ENCODE assay signal across 8 cellular contexts in the genomic region with DNA sequence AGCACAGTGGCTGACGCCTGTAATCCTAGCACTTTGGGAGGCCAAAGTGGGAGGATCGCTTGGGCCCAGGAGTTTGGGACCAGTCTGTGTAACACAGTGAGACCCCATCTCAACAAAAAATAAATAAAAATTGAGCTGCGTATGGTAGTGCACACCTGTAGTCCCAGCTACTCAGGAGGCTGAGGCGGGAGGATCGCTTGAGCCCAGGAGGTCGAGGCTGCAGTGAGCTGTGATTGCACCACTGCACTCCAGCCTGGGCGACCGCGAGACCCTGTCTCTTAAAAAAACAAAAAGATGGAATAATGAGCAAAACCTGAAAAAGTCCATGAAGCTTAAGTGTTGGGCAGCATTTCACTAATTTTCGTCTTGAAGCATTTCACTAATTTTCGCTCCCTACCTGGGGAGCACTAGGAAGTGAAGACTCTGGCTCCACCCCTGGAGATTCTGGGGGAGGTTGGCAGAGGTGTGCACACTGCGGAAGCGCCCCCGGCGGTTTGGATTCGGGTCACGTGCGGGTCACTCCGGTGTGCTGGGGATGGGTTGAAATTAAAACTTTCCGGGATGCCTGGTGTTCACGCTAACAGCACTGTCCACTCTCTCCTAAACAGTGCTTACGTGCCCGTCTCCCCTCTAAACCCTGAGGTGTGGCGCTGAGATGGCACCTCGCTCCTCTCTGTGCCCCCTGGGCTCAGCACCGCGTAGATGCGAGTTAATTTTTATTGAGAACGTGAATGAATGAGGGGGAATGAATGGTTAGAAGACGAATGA. TPM values are rescaled to one million over a fixed set of nuclear protein-coding genes. Genes with fewer than 3 reads are reported as not detected.
DNase-seq lines count a peak whose midpoint lies in the region; ATAC-seq and TF ChIP-seq lines count a peak whose summit lies in the region.

No MANE protein-coding gene starts in this region.

- H3K79me2 ChIP-seq in Karpas-422 (ENCODE audit: low read length): peaks cover 40% of the 10 kb centered on the region

- intact Hi-C loops in ascending aorta (cut with DNase I): loop anchor here (1.0 to 2.0 kb wide), 5 partner anchors 20 to 169 kb away; a partner anchor contains a TSS

- peaks cover 27% of the 10 kb centered on the region for H3K4me1 ChIP-seq in Karpas-422 (ENCODE audit: low read length)
- H3K4me1 ChIP-seq in ascending aorta: peaks cover 4 to 7% of the 10 kb centered on the region in 2 donors
- H3K4me1 ChIP-seq in thoracic aorta (ENCODE audit: control insufficient read depth in 1 of 2, low read depth in 2 of 2): peaks cover 7 to 16% of the 10 kb centered on the region in 2 donors

- peak; percentile 61 for DNase-seq in GM12865 (ENCODE audit: low read depth)
- peak; percentile 74 for DNase-seq in Karpas-422
- DNase-seq in ascending aorta (ENCODE audit: low spot score in 2 of 2): no peak
- DNase-seq in kidney epithelial cell (ENCODE audit: low read depth): no peak
- no peak for DNase-seq in thoracic aorta (ENCODE audit: low spot score)
- DNase-seq in occipital lobe (lab: John Stamatoyannopoulos, UW): no peak
- DNase-seq in NCI-H2029 (lab: John Stamatoyannopoulos, UW): no peak

- TF ChIP-seq CTCF in GM12865 (IDR thresholded peaks at IDR 0.05; ENCODE audit: insufficient read depth, low read depth, low read length, missing control alignments) (no peak), ascending aorta (IDR thresholded peaks at IDR 0.05) (no peak), kidney epithelial cell (IDR thresholded peaks at IDR 0.05; ENCODE audit: insufficient read depth, low read length, poor library complexity, severe bottlenecking) (no peak), thoracic aorta (IDR thresholded peaks at IDR 0.05) (no peak)

- peak overlapping the region; percentile 100 for H3K4me2 ChIP-seq in Karpas-422 (ENCODE audit: low read depth, low read length, poor library complexity, severe bottlenecking)

- H2AFZ ChIP-seq in Karpas-422 (ENCODE audit: low read length): peak overlapping the region; percentile 100

- H3K9ac ChIP-seq in Karpas-422 (ENCODE audit: low read length): peak overlapping the region; percentile 86

- peak overlapping the region; percentile 68 for H3K27ac ChIP-seq in Karpas-422 (ENCODE audit: low read length)
- peak overlapping the region; percentile 24 to 49 for H3K27ac ChIP-seq in ascending aorta
- H3K27ac ChIP-seq in thoracic aorta: peak overlapping the region; percentile 2 to 27

- H3K36me3 ChIP-seq in Karpas-422 (ENCODE audit: insufficient read depth, low read length): no peaks in the 10 kb centered on the region
- no peaks in the 10 kb centered on the region for H3K36me3 ChIP-seq in ascending aorta
- no peaks in the 10 kb centered on the region for H3K36me3 ChIP-seq in kidney epithelial cell (ENCODE audit: control insufficient read depth, insufficient read depth, low read length)
- H3K36me3 ChIP-seq in thoracic aorta: no peaks in the 10 kb centered on the region

- H3K4me3 ChIP-seq in GM12865 (ENCODE audit: low read depth, low read length) (peak overlapping the region; percentile 93), Karpas-422 (ENCODE audit: low read length) (peak overlapping the region; percentile 92), ascending aorta (peak overlapping the region; percentile 68 to 83), kidney epithelial cell (ENCODE audit: low read depth, low read length) (peak overlapping the region; percentile 39), thoracic aorta (peak overlapping the region; percentile 95)

- no peaks in the 10 kb centered on the region for H4K20me1 ChIP-seq in Karpas-422 (ENCODE audit: insufficient read depth, low read depth, low read length)

- H3K9me2 ChIP-seq in Karpas-422 (replicated peaks; ENCODE audit: insufficient read depth, low read length): no peaks in the 10 kb centered on the region

- no peaks in the 10 kb centered on the region for H3K9me3 ChIP-seq in Karpas-422 (ENCODE audit: low read length)
- H3K9me3 ChIP-seq in ascending aorta: no peaks in the 10 kb centered on the region
- H3K9me3 ChIP-seq in thoracic aorta: no peaks in the 10 kb centered on the region

- no peaks in the 10 kb centered on the region for H3K27me3 ChIP-seq in Karpas-422 (ENCODE audit: low read length)
- H3K27me3 ChIP-seq in ascending aorta: no peaks in the 10 kb centered on the region
- no peaks in the 10 kb centered on the region for H3K27me3 ChIP-seq in kidney epithelial cell (ENCODE audit: control insufficient read depth, insufficient read depth, low read length)
- no peaks in the 10 kb centered on the region for H3K27me3 ChIP-seq in thoracic aorta (replicated peaks; ENCODE audit: insufficient read depth)

- ATAC-seq in GM21528 (IDR thresholded peaks at IDR 0.05; ENCODE audit: low FRiP score, unreplicated experiment) (peak; percentile 31), thoracic aorta (ENCODE audit: insufficient number of reproducible peaks, low FRiP score, low read depth) (peak; percentile 4)

RNA-seq across cellular contexts. Expression of a gene that starts 0.9 kb away (rescaled TPM):
- total RNA-seq in Karpas-422 (2014; rRNA removed; shearing (Covaris generic); ENCODE audit: low replicate concordance): 19.0 and 19.2 TPM in 2 replicates
- total RNA-seq in ascending aorta (3.1 TPM), kidney epithelial cell (13.8 and 15.6 TPM in 2 replicates), thoracic aorta (10 to 100 TPM; 15.5 to 20.6 TPM), occipital lobe (9.8 TPM)

RNA-seq across cellular contexts. Expression of a gene that starts 20.9 kb away (rescaled TPM):
- 2.1 and 2.4 TPM in 2 replicates for total RNA-seq in Karpas-422 (2014; rRNA removed; shearing (Covaris generic); ENCODE audit: low replicate concordance)
- total RNA-seq in ascending aorta (not detected), kidney epithelial cell (7.8 and 11.5 TPM in 2 replicates), thoracic aorta (1 to 10 TPM; 1.4 to 3.8 TPM), occipital lobe (9.5 TPM)

RNA-seq across cellular contexts. Expression of a gene that starts 36.5 kb away (rescaled TPM):
- total RNA-seq in Karpas-422 (2014; rRNA removed; shearing (Covaris generic); ENCODE audit: low replicate concordance): 574 and 779 TPM in 2 replicates
- total RNA-seq in ascending aorta (520 TPM), kidney epithelial cell (282 and 377 TPM in 2 replicates), thoracic aorta (100 to 1,000 TPM; 178 to 469 TPM), occipital lobe (190 TPM)

RNA-seq across cellular contexts. Expression of a gene that starts 48.3 kb away (rescaled TPM):
- total RNA-seq in Karpas-422 (2014; rRNA removed; shearing (Covaris generic); ENCODE audit: low replicate concordance): 41.6 and 61.7 TPM in 2 replicates
- total RNA-seq in ascending aorta (89.4 TPM), kidney epithelial cell (100.0 and 119 TPM in 2 replicates), thoracic aorta (10 to 100 TPM; 37.7 to 85.6 TPM), occipital lobe (25.3 TPM)

Comparison
In these comparisons a context has a peak if more than half of its experiments do, and no peak if none do; other contexts are left out.
1. DNase-seq: peak in GM12865 (single experiment) and Karpas-422 (single experiment); none in ascending aorta (0 of 2), kidney epithelial cell (single experiment), thoracic aorta (single experiment), occipital lobe (single experiment) and NCI-H2029 (single experiment).
2. H3K4me3 ChIP-seq: peak in every context shown above with its lines; median percentile 95 in thoracic aorta; 93 in GM12865; 92 in Karpas-422; 76 in ascending aorta; 39 in kidney epithelial cell.
3. H3K27ac ChIP-seq: peak in every context shown above with its lines; median percentile 68 in Karpas-422; 36 in ascending aorta; 14 in thoracic aorta.